In genomic region chr14:76919811-76920571, GRCh38 we compare ENCODE assay signal across 8 cellular contexts.
DNase-seq lines count a peak whose midpoint lies in the region; ATAC-seq and TF ChIP-seq lines count a peak whose summit lies in the region.

No MANE protein-coding gene starts in this region.

- H3K27me3 Mint-ChIP-seq in activated CD4-positive, alpha-beta T cell treated with anti-CD3 and anti-CD28 coated beads, Interleukin-2, amount 10 ng/mL, durations not matched to agents 24 days and 14 days = no peaks in the 10 kb centered on the region

- no peak overlapping the region for H3K4me3 Mint-ChIP-seq in activated CD4-positive, alpha-beta T cell treated with anti-CD3 and anti-CD28 coated beads, Interleukin-2, amount 10 ng/mL, durations not matched to agents 24 days and 14 days

- no peak overlapping the region for H3K4me3 ChIP-seq in fibroblast of villous mesenchyme (ENCODE audit: low read depth, low read length)

- no peaks in the 10 kb centered on the region for H3K36me3 Mint-ChIP-seq in activated CD4-positive, alpha-beta T cell treated with anti-CD3 and anti-CD28 coated beads, Interleukin-2, amount 10 ng/mL, durations not matched to agents 24 days and 14 days (ENCODE audit: low read depth)

- H3K9me3 Mint-ChIP-seq in activated CD4-positive, alpha-beta T cell treated with anti-CD3 and anti-CD28 coated beads, Interleukin-2, amount 10 ng/mL, durations not matched to agents 24 days and 14 days = no peaks in the 10 kb centered on the region

- H3K27ac Mint-ChIP-seq in activated CD4-positive, alpha-beta T cell treated with anti-CD3 and anti-CD28 coated beads, Interleukin-2, amount 10 ng/mL, durations not matched to agents 24 days and 14 days = peak overlapping the region; percentile 41

- DNase-seq in GDM1 (lab: John Stamatoyannopoulos, UW) (peak; percentile 22), NCI-H187 treated with DMSO at 0.1 percent for 48 hours (lab: John Stamatoyannopoulos, UW) (peak; percentile 86), fibroblast of villous mesenchyme (ENCODE audit: low read depth) (peak; percentile 90), occipital lobe (lab: John Stamatoyannopoulos, UW) (peak; percentile 45)
- no peak for DNase-seq in activated CD4-positive, alpha-beta T cell treated with anti-CD3 and anti-CD28 coated beads, Interleukin-2, amount 10 ng/mL, durations not matched to agents 24 days and 14 days

- peaks cover 39% of the 10 kb centered on the region for H3K4me1 Mint-ChIP-seq in activated CD4-positive, alpha-beta T cell treated with anti-CD3 and anti-CD28 coated beads, Interleukin-2, amount 10 ng/mL, durations not matched to agents 24 days and 14 days

- ATAC-seq in HG02885 (IDR thresholded peaks at IDR 0.05; ENCODE audit: poor library complexity, unreplicated experiment) (no peak), esophagus mucosa (no peak), GM21367 (IDR thresholded peaks at IDR 0.05; ENCODE audit: unreplicated experiment) (no peak)

- intact Hi-C loops in activated CD4-positive, alpha-beta T cell treated with anti-CD3 and anti-CD28 coated beads, Interleukin-2, amount 10 ng/mL, durations not matched to agents 24 days and 14 days (cut with micrococcal nuclease) = no loop called here

- TF ChIP-seq CTCF in fibroblast of villous mesenchyme (IDR thresholded peaks at IDR 0.05; ENCODE audit: insufficient read depth, low read depth, low read length) = no peak
